In the genomic region with DNA sequence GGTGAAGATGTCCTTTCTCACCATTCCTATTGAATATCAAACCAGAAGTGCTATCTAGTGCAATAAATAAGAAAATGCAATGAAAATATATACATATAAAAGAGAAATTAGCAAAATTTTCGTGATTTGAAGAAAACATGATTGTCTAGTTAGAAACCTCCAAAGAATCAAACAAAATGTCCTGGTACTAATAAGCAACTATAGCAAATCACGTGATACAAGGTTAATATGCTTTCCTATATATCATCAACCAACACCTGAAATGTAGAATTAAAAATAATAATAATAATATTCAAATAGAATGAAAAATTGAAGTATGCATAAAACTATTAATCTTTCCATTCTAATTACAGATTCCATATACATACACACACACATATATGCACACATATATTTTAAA, we compare ENCODE assay signal across 30 cellular contexts.
DNase-seq lines count a peak whose midpoint lies in the region; ATAC-seq, FAIRE-seq and TF ChIP-seq lines count a peak whose summit lies in the region.
"Had no signal": no experiment of that assay in that cellular context is flagged by ENCODE, and none has a peak within 500 bp of the region (broad histone marks: within the 10 kb centered on the region; RNA-seq: fewer than 3 reads in every experiment).

No MANE protein-coding gene starts in this region.

- DNase-seq in HepG2 (ENCODE audit: low spot score) (no peak), right lobe of liver (no peak), K562 (ENCODE audit: extremely low read depth in 1 of 4, low spot score in 3 of 4) (no peak), caudate nucleus (lab: John Stamatoyannopoulos, UW) (no peak)
- DNase-seq: 8988T; ACHN; AML-193; BE2C; C1 segment of cervical spinal cord; Caco-2; Calu3; CD4-positive, alpha-beta memory T cell; CD4-positive, alpha-beta T cell; CD4-positive, CD25-positive, alpha-beta regulatory T cell; CD8-positive, alpha-beta memory T cell; CD8-positive, alpha-beta T cell; COR-L47; DMS 273 treated with DMSO at 0.1 percent for 48 hours; DMS153; DMS53; DMS79; DMS79 treated with DMSO at 0.1 percent for 48 hours; DND-41; EL had no signal

- no peak overlapping the region for H3K27ac ChIP-seq in HepG2 (ENCODE audit: extremely low read length, insufficient read depth, low read length)
- H3K27ac ChIP-seq in right lobe of liver = no peak overlapping the region
- H3K27ac ChIP-seq in K562 (ENCODE audit: extremely low read depth, low read depth, low read length) = no peak overlapping the region
- no peak overlapping the region for H3K27ac ChIP-seq in caudate nucleus (ENCODE audit: low read depth, low read length)
- H3K27ac ChIP-seq: 22Rv1; A549; BLaER1; BLaER1 treated with 17β-estradiol and CSF1 and Interleukin-3, amounts not matched to agents 10 nM and 100 nM; C4-2B had no signal

- H2AFZ ChIP-seq in HepG2 (ENCODE audit: low read length) (no peak overlapping the region), K562 (ENCODE audit: low read depth, low read length) (no peak overlapping the region)

- H3K4me2 ChIP-seq in HepG2 (ENCODE audit: low read depth, low read length) = no peak overlapping the region
- H3K4me2 ChIP-seq in K562 (ENCODE audit: insufficient read depth, low read length) = no peak overlapping the region
- H3K4me2 ChIP-seq: A549; BLaER1; BLaER1 treated with 17β-estradiol and CSF1 and Interleukin-3, amounts not matched to agents 10 nM and 100 nM had no signal

- TF ChIP-seq EP300 in HepG2 (IDR thresholded peaks at IDR 0.05; ENCODE audit: low read depth in 2 of 2, low read length in 2 of 2) (no peak), HepG2 (CRISPR knock-in tag; IDR thresholded peaks at IDR 0.05; ENCODE audit: borderline replicate concordance) (no peak), K562 (IDR thresholded peaks at IDR 0.05; ENCODE audit: low read length) (no peak)

- no peak for TF ChIP-seq POLR2A in HepG2 (IDR thresholded peaks at IDR 0.05; ENCODE audit: insufficient read depth in 1 of 2, low read depth in 2 of 2, low read length in 2 of 2)
- no peak for TF ChIP-seq POLR2A in right lobe of liver (IDR thresholded peaks at IDR 0.05)
- no peak for TF ChIP-seq POLR2A in K562 (conservative IDR thresholded peaks at IDR 0.05)

- no peak for TF ChIP-seq CTCF in HepG2 (CRISPR knock-in tag; IDR thresholded peaks at IDR 0.05)
- no peak for TF ChIP-seq CTCF in right lobe of liver (IDR thresholded peaks at IDR 0.05)
- no peak for TF ChIP-seq CTCF in K562 (IDR thresholded peaks at IDR 0.05 in 2 of 3, conservative IDR thresholded peaks at IDR 0.05 in 1 of 3; ENCODE audit: insufficient read depth in 2 of 3, low read depth in 1 of 3, low read length in 3 of 3)

- TF ChIP-seq RAD21 in HepG2 (CRISPR knock-in tag; IDR thresholded peaks at IDR 0.05) (no peak), K562 (CRISPR knock-in tag; conservative IDR thresholded peaks at IDR 0.05 in 1 of 2, IDR thresholded peaks at IDR 0.05 in 1 of 2) (no peak)

- no peaks in the 10 kb centered on the region for H3K9me1 ChIP-seq in K562 (ENCODE audit: control insufficient read depth, insufficient read depth, low read length)

- H3K4me1 ChIP-seq in HepG2 (ENCODE audit: insufficient read depth, low read length) (no peaks in the 10 kb centered on the region), right lobe of liver (no peaks in the 10 kb centered on the region), K562 (replicated peaks in 1 of 2; ENCODE audit: control insufficient read depth in 2 of 2, insufficient read depth in 2 of 2, low read length in 2 of 2) (no peaks in the 10 kb centered on the region)
- H3K4me1 ChIP-seq: A549; BE2C; BLaER1; BLaER1 treated with 17β-estradiol and CSF1 and Interleukin-3, amounts not matched to agents 10 nM and 100 nM; Caco-2 had no signal

- 0% methylated on average over 2 of the region's 2 CpGs for WGBS in HepG2 (ENCODE audit: low lambda C conversion rate)
- 28% methylated on average over 2 of the region's 2 CpGs for WGBS in right lobe of liver (ENCODE audit: insufficient coverage, low coverage, low lambda C conversion rate, missing lambda C conversion rate)
- 4% methylated on average over 2 of the region's 2 CpGs for WGBS in K562 (ENCODE audit: insufficient coverage, low coverage, missing lambda C conversion rate)

- in situ Hi-C loops in HepG2 (cut with HindIII; ENCODE audit: extremely low pct_ligation_motif_present, low pct_unique_long_range_greater_than_20kb) (no loop called here), K562 (cut with MboI) (no loop called here)

- no peaks in the 10 kb centered on the region for H3K36me3 ChIP-seq in HepG2 (replicated peaks in 1 of 2; ENCODE audit: control insufficient read depth in 1 of 2, insufficient read depth in 2 of 2, low read length in 2 of 2)
- H3K36me3 ChIP-seq in right lobe of liver = no peaks in the 10 kb centered on the region
- H3K36me3 ChIP-seq in K562 (ENCODE audit: control insufficient read depth, insufficient read depth, low read length) = no peaks in the 10 kb centered on the region
- H3K36me3 ChIP-seq: BE2C; BLaER1; BLaER1 treated with 17β-estradiol and CSF1 and Interleukin-3, amounts not matched to agents 10 nM and 100 nM had no signal

- POLR2A ChIA-PET in HepG2 (lab: Yijun Ruan, JAX) (no interaction called here), K562 (lab: Yijun Ruan, JAX) (no interaction called here)

- CTCF ChIA-PET in HepG2 (lab: Yijun Ruan, JAX; ENCODE audit: low intra/inter-chr PET ratio, low total read pairs) (no interaction called here), K562 (lab: Yijun Ruan, JAX; ENCODE audit: low intra/inter-chr PET ratio) (no interaction called here)

- H3K4me3 ChIP-seq in HepG2 (replicated peaks in 1 of 3; ENCODE audit: insufficient read depth in 1 of 3, low read depth in 2 of 3, low read length in 3 of 3) (no peak overlapping the region), right lobe of liver (no peak overlapping the region), K562 (no peak overlapping the region)
- H3K4me3 ChIP-seq: A549; BLaER1; BLaER1 treated with 17β-estradiol and CSF1 and Interleukin-3, amounts not matched to agents 10 nM and 100 nM had no signal

- H3K9ac ChIP-seq in HepG2 (ENCODE audit: insufficient read depth, low read depth, low read length) (no peak overlapping the region), K562 (ENCODE audit: insufficient read depth in 1 of 2, low read depth in 2 of 2, low read length in 2 of 2) (no peak overlapping the region)
- H3K9ac ChIP-seq: BLaER1; BLaER1 treated with 17β-estradiol and CSF1 and Interleukin-3, amounts not matched to agents 10 nM and 100 nM had no signal

- peaks cover 42% of the 10 kb centered on the region for H3K9me3 ChIP-seq in HepG2 (ENCODE audit: low read length)
- H3K9me3 ChIP-seq in right lobe of liver = no peaks in the 10 kb centered on the region
- no peaks in the 10 kb centered on the region for H3K9me3 ChIP-seq in K562 (replicated peaks; ENCODE audit: control insufficient read depth, insufficient read depth, low read depth, low read length)
- H3K9me3 ChIP-seq: A549; BE2C; BLaER1; BLaER1 treated with 17β-estradiol and CSF1 and Interleukin-3, amounts not matched to agents 10 nM and 100 nM; Caco-2 had no signal

- ATAC-seq in HepG2 (no peak), right lobe of liver (no peak), K562 (no peak)
- ATAC-seq: A549; CD8-positive, alpha-beta T cell had no signal

- H3K79me2 ChIP-seq in HepG2 (ENCODE audit: insufficient read depth, low read length) = no peaks in the 10 kb centered on the region
- H3K79me2 ChIP-seq in K562 (ENCODE audit: control insufficient read depth, insufficient read depth, low read length) = no peaks in the 10 kb centered on the region

- H4K20me1 ChIP-seq in HepG2 (ENCODE audit: insufficient read depth, low read length) (no peaks in the 10 kb centered on the region), K562 (replicated peaks; ENCODE audit: control insufficient read depth, insufficient read depth, low read length) (no peaks in the 10 kb centered on the region)
- H4K20me1 ChIP-seq: BLaER1; BLaER1 treated with 17β-estradiol and CSF1 and Interleukin-3, amounts not matched to agents 10 nM and 100 nM had no signal

- FAIRE-seq in HepG2 (lab: Jason Lieb, UNC) (no peak), K562 (lab: Jason Lieb, UNC) (no peak)
- FAIRE-seq: A549, D721Med had no signal

- BruUV-seq in HepG2 (replicated peaks; lab: Mats Ljungman, UMichigan) (no TSS peak), K562 (replicated peaks; lab: Mats Ljungman, UMichigan) (no TSS peak)

- H3K27me3 ChIP-seq in HepG2 (ENCODE audit: control insufficient read depth in 1 of 2, insufficient read depth in 2 of 2, low read length in 2 of 2) (no peaks in the 10 kb centered on the region), right lobe of liver (no peaks in the 10 kb centered on the region), K562 (ENCODE audit: control insufficient read depth in 2 of 2, insufficient read depth in 2 of 2, low read length in 2 of 2) (no peaks in the 10 kb centered on the region)
- H3K27me3 ChIP-seq: BE2C; BLaER1; BLaER1 treated with 17β-estradiol and CSF1 and Interleukin-3, amounts not matched to agents 10 nM and 100 nM had no signal

- intact Hi-C loops in HepG2 (cut with micrococcal nuclease; ENCODE audit: unreplicated experiment) = no loop called here
- intact Hi-C loops in right lobe of liver (cut with DNase I) = no loop called here
- intact Hi-C loops in K562 (cut with micrococcal nuclease) = no loop called here

TF ChIP-seq in HepG2, 621 proteins besides CTCF, POLR2A, EP300 and RAD21:
- TF ChIP-seq ZBTB7A (CRISPR knock-in tag; IDR thresholded peaks at IDR 0.05) (no peak), ZMYM2 (CRISPR knock-in tag; IDR thresholded peaks at IDR 0.05) (no peak), RAD51 (IDR thresholded peaks at IDR 0.05; ENCODE audit: borderline replicate concordance) (peak; percentile 63; the same call in 1 of the 2 replicates)

TF ChIP-seq in K562, 482 proteins besides CTCF, POLR2A, EP300 and RAD21 (continues in another document):
- TF ChIP-seq KAT7 (CRISPR knock-in tag; IDR thresholded peaks at IDR 0.05; ENCODE audit: borderline replicate concordance) (no peak), TFE3 (CRISPR knock-in tag; IDR thresholded peaks at IDR 0.05) (peak; percentile 80)

Comparison
In these comparisons a context has a peak if more than half of its experiments do, and no peak if none do; other contexts are left out.
1. Of the 241 proteins assayed by ChIP-seq in both HepG2 and K562: peak only in HepG2: RAD51; only in K562: TFE3; in both: none; in neither: 239.